ENCODE assay signal across 8 cellular contexts in genomic region chrX:118727686-118728339, GRCh38. TPM values are rescaled to one million over a fixed set of nuclear protein-coding genes. Genes with fewer than 3 reads are reported as not detected.
A peak's percentile ranks its signal among the peaks of the same experiment; 100 is the strongest.
DNase-seq lines count a peak whose midpoint lies in the region; ATAC-seq and TF ChIP-seq lines count a peak whose summit lies in the region.

No MANE protein-coding gene starts in this region.

- peaks cover 3% of the 10 kb centered on the region; the same call in 1 of the 2 replicates for H3K9me3 ChIP-seq in SJCRH30 (replicated peaks)
- H3K9me3 ChIP-seq in esophagus muscularis mucosa: no peaks in the 10 kb centered on the region

- TF ChIP-seq POLR2A in esophagus muscularis mucosa (IDR thresholded peaks at IDR 0.05; ENCODE audit: low read depth): no peak

- 57% methylated on average over 49 of the region's 73 CpGs for WGBS in esophagus muscularis mucosa

- intact Hi-C loops in CD14-positive monocyte (cut with micrococcal nuclease) (no loop called here), esophagus muscularis mucosa (cut with DNase I) (no loop called here), natural killer cell (cut with micrococcal nuclease) (no loop called here)

- no peak for TF ChIP-seq EP300 in esophagus muscularis mucosa (IDR thresholded peaks at IDR 0.05)

- no peaks in the 10 kb centered on the region for H3K36me3 ChIP-seq in SJCRH30
- H3K36me3 ChIP-seq in esophagus muscularis mucosa: no peaks in the 10 kb centered on the region

- DNase-seq in CD14-positive monocyte (ENCODE audit: low spot score) (no peak), SJCRH30 (peak; percentile 44 to 51), esophagus muscularis mucosa (ENCODE audit: extremely low spot score) (no peak), natural killer cell (no peak), NCI-H1436 (lab: John Stamatoyannopoulos, UW) (no peak), dedifferentiated amniotic fluid mesenchymal stem cell (ENCODE audit: extremely low spot score) (no peak)
- DNase-seq in activated effector memory CD4-positive, alpha-beta T cell treated with anti-CD3 and anti-CD28 coated beads, Interleukin-2, amount 50 U/mL, for 16 hours: no peak

- TF ChIP-seq CTCF in CD14-positive monocyte (IDR thresholded peaks at IDR 0.05): no peak
- no peak for TF ChIP-seq CTCF in esophagus muscularis mucosa (IDR thresholded peaks at IDR 0.05)
- TF ChIP-seq CTCF in natural killer cell (IDR thresholded peaks at IDR 0.05): no peak

- ATAC-seq in GM21390 (IDR thresholded peaks at IDR 0.05; ENCODE audit: unreplicated experiment) (peak; percentile 3), natural killer cell (peak in 2 of 3 donors; percentile 21 to 39)

- H3K4me3 Mint-ChIP-seq in CD14-positive monocyte (peak overlapping the region; percentile 84 to 92), natural killer cell (peak overlapping the region; percentile 45)

- H3K9me3 Mint-ChIP-seq in CD14-positive monocyte: peaks cover 0 to 9% (median 0%) of the 10 kb centered on the region in 7 donors
- no peaks in the 10 kb centered on the region for H3K9me3 Mint-ChIP-seq in natural killer cell

- H3K27me3 Mint-ChIP-seq in CD14-positive monocyte (ENCODE audit: low read depth in 3 of 3) (peaks cover 0 to 11% (median 0%) of the 10 kb centered on the region in 3 donors), natural killer cell (ENCODE audit: low read depth in 2 of 2) (peaks cover 28% of the 10 kb centered on the region in 2 donors)

- H3K27me3 ChIP-seq in SJCRH30 (no peaks in the 10 kb centered on the region), esophagus muscularis mucosa (no peaks in the 10 kb centered on the region)

- H3K4me3 ChIP-seq in SJCRH30 (peak overlapping the region; percentile 84), esophagus muscularis mucosa (peak overlapping the region; percentile 71 to 85 (median 75))

- no peaks in the 10 kb centered on the region for H3K36me3 Mint-ChIP-seq in CD14-positive monocyte
- no peaks in the 10 kb centered on the region for H3K36me3 Mint-ChIP-seq in natural killer cell

- H3K27ac Mint-ChIP-seq in CD14-positive monocyte (peak overlapping the region; percentile 85 to 93 (median 89)), natural killer cell (no peak overlapping the region)

- H3K4me1 Mint-ChIP-seq in CD14-positive monocyte: peaks cover 72% of the 10 kb centered on the region
- peaks cover 5 to 6% of the 10 kb centered on the region in 2 donors for H3K4me1 Mint-ChIP-seq in natural killer cell

- H3K27ac ChIP-seq in SJCRH30 (peak overlapping the region; percentile 72), esophagus muscularis mucosa (replicated peaks in 1 of 4) (peak overlapping the region; percentile 92 to 98 (median 96))

- H3K4me1 ChIP-seq in SJCRH30 (peaks cover 7% of the 10 kb centered on the region; the same call in 1 of the 2 replicates), esophagus muscularis mucosa (peaks cover 2 to 65% (median 55%) of the 10 kb centered on the region in 4 donors)

RNA-seq across cellular contexts. Expression of gene IL13RA1, which starts 0.4 kb away (rescaled TPM):
- polyA plus RNA-seq in CD14-positive monocyte: 10 to 100 TPM; 72.6 to 74.6 TPM
- total RNA-seq in SJCRH30 (2014; rRNA removed; shearing (Covaris generic)): 38.6 and 41.6 TPM in 2 replicates
- total RNA-seq in esophagus muscularis mucosa (100 to 1,000 TPM in 1 of 4 donors, 10 to 100 TPM in 3; 53.1 to 101 (median 85.2) TPM), natural killer cell (1 to 10 TPM; 1.5 to 3.3 (median 2.4) TPM)

Comparison
In these comparisons a context has a peak if more than half of its experiments do, and no peak if none do; other contexts are left out.
1. DNase-seq: peak in SJCRH30 (2 of 2); none in CD14-positive monocyte (single experiment), esophagus muscularis mucosa (single experiment), natural killer cell (single experiment), activated effector memory CD4-positive, alpha-beta T cell treated with anti-CD3 and anti-CD28 coated beads, Interleukin-2, amount 50 U/mL, for 16 hours (single experiment), NCI-H1436 (single experiment) and dedifferentiated amniotic fluid mesenchymal stem cell (single experiment).
2. H3K27ac Mint-ChIP-seq: peak in CD14-positive monocyte (7 of 7); none in natural killer cell (0 of 2).